In genomic region chr20:35734777-35735649, GRCh38 we compare ENCODE assay signal across 12 cellular contexts. TPM values are rescaled to one million over a fixed set of nuclear protein-coding genes. Genes with fewer than 3 reads are reported as not detected.
DNase-seq lines count a peak whose midpoint lies in the region; TF ChIP-seq lines count a peak whose summit lies in the region.
"Had no signal": no experiment of that assay in that cellular context is flagged by ENCODE, and none has a peak within 500 bp of the region (broad histone marks: within the 10 kb centered on the region; RNA-seq: fewer than 3 reads in every experiment).

No MANE protein-coding gene starts in this region.

- no peak overlapping the region for H2AFZ ChIP-seq in neural progenitor cell (replicated peaks)

- H3K4me3 ChIP-seq in CD8-positive, alpha-beta memory T cell (ENCODE audit: low read length): no peak overlapping the region
- no peak overlapping the region for H3K4me3 ChIP-seq in neural progenitor cell

- H3K4me1 Mint-ChIP-seq in CD8-positive, alpha-beta memory T cell: peaks cover 76 to 92% (median 87%) of the 10 kb centered on the region in 3 donors
- H3K4me1 Mint-ChIP-seq in IgD-negative memory B cell: peaks cover 42 to 52% (median 42%) of the 10 kb centered on the region in 3 donors
- H3K4me1 Mint-ChIP-seq in brain: peaks cover 89% of the 10 kb centered on the region
- H3K4me1 Mint-ChIP-seq in neural progenitor cell: peaks cover 19% of the 10 kb centered on the region

- peak overlapping the region; percentile 35 to 74 (median 71) for H3K4me3 Mint-ChIP-seq in CD8-positive, alpha-beta memory T cell
- H3K4me3 Mint-ChIP-seq in IgD-negative memory B cell (peak overlapping the region in 3 of 4 donors; percentile 18 to 69 (median 50)), brain (peak overlapping the region in 4 of 5 experiments; percentile 7 to 69 (median 24)), neural progenitor cell (no peak overlapping the region)
- H3K4me3 Mint-ChIP-seq: nephron, WTC11 had no signal

- H3K27ac Mint-ChIP-seq in CD8-positive, alpha-beta memory T cell: peak overlapping the region in 6 of 8 donors; percentile 11 to 91 (median 70)
- H3K27ac Mint-ChIP-seq in IgD-negative memory B cell (peak overlapping the region; percentile 11 to 79 (median 78)), brain (no peak overlapping the region), neural progenitor cell (no peak overlapping the region)
- H3K27ac Mint-ChIP-seq: nephron, WTC11 had no signal

- TF ChIP-seq CTCF in brain (conservative IDR thresholded peaks at IDR 0.05) (no peak), neural progenitor cell (IDR thresholded peaks at IDR 0.05) (no peak)

- H3K27ac ChIP-seq in CD8-positive, alpha-beta memory T cell (ENCODE audit: low read depth, low read length): no peak overlapping the region
- no peak overlapping the region for H3K27ac ChIP-seq in neural progenitor cell

- H3K9ac ChIP-seq in neural progenitor cell: no peak overlapping the region
- H3K9ac ChIP-seq: SK-N-SH had no signal

- H3K9me3 Mint-ChIP-seq in CD8-positive, alpha-beta memory T cell: no peaks in the 10 kb centered on the region
- no peaks in the 10 kb centered on the region for H3K9me3 Mint-ChIP-seq in IgD-negative memory B cell
- no peaks in the 10 kb centered on the region for H3K9me3 Mint-ChIP-seq in brain
- no peaks in the 10 kb centered on the region for H3K9me3 Mint-ChIP-seq in neural progenitor cell
- H3K9me3 Mint-ChIP-seq: nephron had no signal

- H3K27me3 Mint-ChIP-seq in CD8-positive, alpha-beta memory T cell: peaks cover 0 to 3% of the 10 kb centered on the region in 2 donors
- H3K27me3 Mint-ChIP-seq in IgD-negative memory B cell (no peaks in the 10 kb centered on the region), brain (no peaks in the 10 kb centered on the region), neural progenitor cell (ENCODE audit: insufficient read depth, low read depth) (peaks cover 3% of the 10 kb centered on the region)

- POLR2A ChIA-PET in CD8-positive, alpha-beta memory T cell (lab: Charles Lee): interaction anchor here (0.7 to 1.7 kb wide), 3 partner anchors 9 to 114 kb away, joined by 3 to 10 read pairs (median 5); no protein-coding TSS in a partner anchor

- H3F3A ChIP-seq in neural progenitor cell (ENCODE audit: low read depth): peaks cover 47% of the 10 kb centered on the region

- H3K9me3 ChIP-seq in CD8-positive, alpha-beta memory T cell (ENCODE audit: low read length): no peaks in the 10 kb centered on the region
- no peaks in the 10 kb centered on the region for H3K9me3 ChIP-seq in neural progenitor cell (ENCODE audit: low read depth)
- H3K9me3 ChIP-seq: sigmoid colon, SK-N-SH had no signal

- CTCF ChIA-PET in CD8-positive, alpha-beta memory T cell (lab: Charles Lee): interaction anchor here (0.9 to 1.4 kb wide), 3 partner anchors 14 to 134 kb away, joined by 3 read pairs; no protein-coding TSS in a partner anchor

- H4K20me1 ChIP-seq in neural progenitor cell (ENCODE audit: low read depth): peaks cover 100% of the 10 kb centered on the region

- H3K36me3 Mint-ChIP-seq in CD8-positive, alpha-beta memory T cell: peaks cover 27 to 88% (median 33%) of the 10 kb centered on the region in 3 donors
- H3K36me3 Mint-ChIP-seq in IgD-negative memory B cell (no peaks in the 10 kb centered on the region), brain (peaks cover 95% of the 10 kb centered on the region), neural progenitor cell (peaks cover 41% of the 10 kb centered on the region)

- H3K36me3 ChIP-seq in CD8-positive, alpha-beta memory T cell (ENCODE audit: insufficient read depth, low read length): peaks cover 72% of the 10 kb centered on the region
- peaks cover 65% of the 10 kb centered on the region for H3K36me3 ChIP-seq in neural progenitor cell

- no peaks in the 10 kb centered on the region for H3K27me3 ChIP-seq in CD8-positive, alpha-beta memory T cell (ENCODE audit: insufficient read depth, low read length, poor library complexity, severe bottlenecking)
- H3K27me3 ChIP-seq in neural progenitor cell: no peaks in the 10 kb centered on the region
- H3K27me3 ChIP-seq: sigmoid colon had no signal

- H3K4me2 ChIP-seq in neural progenitor cell: peak overlapping the region; percentile 2

- DNase-seq in CD8-positive, alpha-beta memory T cell: no peak
- DNase-seq in neural progenitor cell (ENCODE audit: low spot score): no peak
- DNase-seq in SKM-1 treated with dmso at 0.1 percent for 144 hours (lab: John Stamatoyannopoulos, UW; ENCODE audit: unreplicated experiment): no peak
- DNase-seq in NCI-H226: no peak
- no peak for DNase-seq in glomerular visceral epithelial cell (ENCODE audit: extremely low spot score)
- DNase-seq: MM.1S, sigmoid colon, SK-N-SH had no signal

- peaks cover 93% of the 10 kb centered on the region for H3K4me1 ChIP-seq in CD8-positive, alpha-beta memory T cell (ENCODE audit: insufficient read depth, low read length)
- peaks cover 8% of the 10 kb centered on the region for H3K4me1 ChIP-seq in neural progenitor cell

- H3K79me2 ChIP-seq in neural progenitor cell (ENCODE audit: low read depth): peaks cover 100% of the 10 kb centered on the region

RNA-seq across cellular contexts. Expression of gene RBM39, which starts 7.0 kb away (rescaled TPM):
- 100 to 1,000 TPM; 349 to 352 TPM for total RNA-seq in CD8-positive, alpha-beta memory T cell
- polyA plus RNA-seq in CD8-positive, alpha-beta memory T cell: 157 TPM
- polyA plus RNA-seq in IgD-negative memory B cell (191 TPM), brain (ENCODE audit: insufficient read depth, low read depth, low replicate concordance) (105 TPM)
- total RNA-seq in neural progenitor cell (ENCODE audit: low replicate concordance): 359 and 555 TPM in 2 replicates

RNA-seq across cellular contexts. Expression of gene ROMO1, which starts 35.8 kb away (rescaled TPM):
- 100 to 1,000 TPM; 108 to 117 TPM for total RNA-seq in CD8-positive, alpha-beta memory T cell
- polyA plus RNA-seq in CD8-positive, alpha-beta memory T cell: 358 TPM
- polyA plus RNA-seq in IgD-negative memory B cell: 323 TPM
- 249 TPM for polyA plus RNA-seq in brain (ENCODE audit: insufficient read depth, low read depth, low replicate concordance)
- total RNA-seq in neural progenitor cell (ENCODE audit: low replicate concordance): 135 and 253 TPM in 2 replicates

RNA-seq across cellular contexts. Expression of gene NFS1, which starts 35.9 kb away (rescaled TPM):
- 10 to 100 TPM; 36.4 to 37.7 TPM for total RNA-seq in CD8-positive, alpha-beta memory T cell
- 18.8 TPM for polyA plus RNA-seq in CD8-positive, alpha-beta memory T cell
- polyA plus RNA-seq in IgD-negative memory B cell (18.1 TPM), brain (ENCODE audit: insufficient read depth, low read depth, low replicate concordance) (44.4 TPM)
- 21.7 and 29.3 TPM in 2 replicates for total RNA-seq in neural progenitor cell (ENCODE audit: low replicate concordance)

RNA-seq across cellular contexts. Expression of gene PHF20, which starts 36.8 kb away (rescaled TPM):
- total RNA-seq in CD8-positive, alpha-beta memory T cell: 10 to 100 TPM; 53.9 to 54.3 TPM
- 124 TPM for polyA plus RNA-seq in CD8-positive, alpha-beta memory T cell
- polyA plus RNA-seq in IgD-negative memory B cell (107 TPM), brain (ENCODE audit: insufficient read depth, low read depth, low replicate concordance) (34.9 TPM)
- 45.1 and 54.7 TPM in 2 replicates for total RNA-seq in neural progenitor cell (ENCODE audit: low replicate concordance)

Comparison
In these comparisons a context has a peak if more than half of its experiments do, and no peak if none do; other contexts are left out.
1. H3K27ac Mint-ChIP-seq: peak in CD8-positive, alpha-beta memory T cell (6 of 8) and IgD-negative memory B cell (3 of 3); none in brain (0 of 5) and neural progenitor cell (single experiment).